In genomic region chr19:58499021-58499927, GRCh38 we compare ENCODE assay signal across 8 cellular contexts. TPM values are rescaled to one million over a fixed set of nuclear protein-coding genes. Genes with fewer than 3 reads are reported as not detected.
DNase-seq lines count a peak whose midpoint lies in the region; ATAC-seq, FAIRE-seq and TF ChIP-seq lines count a peak whose summit lies in the region.

No MANE protein-coding gene starts in this region.

- no peaks in the 10 kb centered on the region for H3K27me3 ChIP-seq in astrocyte (ENCODE audit: insufficient read depth, low read length)
- H3K27me3 ChIP-seq in rectal smooth muscle tissue (ENCODE audit: control insufficient read depth, insufficient read depth, low read length) = no peaks in the 10 kb centered on the region
- no peaks in the 10 kb centered on the region for H3K27me3 ChIP-seq in aorta (ENCODE audit: control insufficient read depth in 1 of 2, insufficient read depth in 2 of 2, low read length in 1 of 2)

- peak overlapping the region; percentile 66 for H3K4me3 ChIP-seq in astrocyte (ENCODE audit: insufficient read depth, low read depth, low read length)
- peak overlapping the region; percentile 75 for H3K4me3 ChIP-seq in rectal smooth muscle tissue (ENCODE audit: low read length)
- H3K4me3 ChIP-seq in aorta (ENCODE audit: low read length in 2 of 2) = peak overlapping the region in 1 of 2 donors; percentile 40

- H3K27ac ChIP-seq in astrocyte (ENCODE audit: low read depth, low read length) = peak overlapping the region; percentile 38
- peak overlapping the region; percentile 67 for H3K27ac ChIP-seq in rectal smooth muscle tissue (ENCODE audit: low read depth, low read length)
- H3K27ac ChIP-seq in aorta (ENCODE audit: low read depth in 1 of 2, low read length in 2 of 2) = no peak overlapping the region

- H3K27ac Mint-ChIP-seq in astrocyte (ENCODE audit: unreplicated experiment) = peak overlapping the region; percentile 79

- H3K9me3 Mint-ChIP-seq in astrocyte (ENCODE audit: unreplicated experiment) = no peaks in the 10 kb centered on the region

- H3K4me3 Mint-ChIP-seq in astrocyte (ENCODE audit: unreplicated experiment) = peak overlapping the region; percentile 91

- no peaks in the 10 kb centered on the region for H4K20me1 ChIP-seq in astrocyte (ENCODE audit: insufficient read depth, low read length)

- H3K9ac ChIP-seq in astrocyte (ENCODE audit: low read length) (peak overlapping the region; percentile 71), rectal smooth muscle tissue (ENCODE audit: low read length) (no peak overlapping the region)

- H3K9me3 ChIP-seq in astrocyte (ENCODE audit: insufficient read depth, low read depth, low read length) (peaks cover 4% of the 10 kb centered on the region), aorta (ENCODE audit: control insufficient read depth, low read length) (no peaks in the 10 kb centered on the region)

- H3K79me2 ChIP-seq in astrocyte (ENCODE audit: insufficient read depth, low read length) = no peaks in the 10 kb centered on the region

- intact Hi-C loops in aorta (cut with DNase I) = loop anchor here in 1 of 2 donors (1.0 kb wide), 1 partner anchor 20 kb away; the partner anchor contains the start of gene ZBTB45

- no peak for FAIRE-seq in astrocyte (lab: Jason Lieb, UNC)

- DNase-seq in NCI-H187 (lab: John Stamatoyannopoulos, UW) = peak; percentile 98 to 99
- DNase-seq in T-helper 2 cell = peak; percentile 86 to 98 (median 91)
- peak; percentile 92 for DNase-seq in astrocyte (ENCODE audit: low read depth)
- DNase-seq in hepatic stellate cell (ENCODE audit: low spot score) = peak; percentile 98
- peak; percentile 100 for DNase-seq in aorta

- peaks cover 8% of the 10 kb centered on the region for H3K4me1 Mint-ChIP-seq in astrocyte (ENCODE audit: low read depth, unreplicated experiment)

- 1 to 2% methylated on average over 60 of the region's 60 CpGs for WGBS in aorta, 2 donors

- no peaks in the 10 kb centered on the region for H3K27me3 Mint-ChIP-seq in astrocyte (ENCODE audit: low read depth, unreplicated experiment)

- H3K4me2 ChIP-seq in astrocyte (ENCODE audit: low read length) = peak overlapping the region; percentile 93

- H3K36me3 ChIP-seq in astrocyte (ENCODE audit: insufficient read depth, low read length) = no peaks in the 10 kb centered on the region
- H3K36me3 ChIP-seq in rectal smooth muscle tissue (ENCODE audit: control insufficient read depth, insufficient read depth, low read length) = no peaks in the 10 kb centered on the region
- no peaks in the 10 kb centered on the region for H3K36me3 ChIP-seq in aorta (ENCODE audit: control insufficient read depth in 1 of 2, insufficient read depth in 2 of 2, low read length in 1 of 2)

- H3K36me3 Mint-ChIP-seq in astrocyte (ENCODE audit: low read depth, unreplicated experiment) = peaks cover 8% of the 10 kb centered on the region

- peak; percentile 23 for TF ChIP-seq CTCF in astrocyte (IDR thresholded peaks at IDR 0.05; ENCODE audit: insufficient read depth, low read depth, low read length)

- H2AFZ ChIP-seq in astrocyte (ENCODE audit: low read depth, low read length) = peak overlapping the region; percentile 87

- H3K4me1 ChIP-seq in astrocyte (ENCODE audit: insufficient read depth, low read length) = peaks cover 4% of the 10 kb centered on the region
- H3K4me1 ChIP-seq in rectal smooth muscle tissue (ENCODE audit: control insufficient read depth, insufficient read depth, low read length) = peaks cover 6% of the 10 kb centered on the region
- no peaks in the 10 kb centered on the region for H3K4me1 ChIP-seq in aorta (ENCODE audit: control insufficient read depth in 1 of 2, insufficient read depth in 2 of 2, low read length in 2 of 2)

- peak; percentile 66 for ATAC-seq in GM18499 (IDR thresholded peaks at IDR 0.05; ENCODE audit: insufficient read depth, unreplicated experiment)
- peak; percentile 88 for ATAC-seq in HG02938 (IDR thresholded peaks at IDR 0.05; ENCODE audit: unreplicated experiment)
- peak; percentile 97 for ATAC-seq in aorta (ENCODE audit: low FRiP score)

RNA-seq across cellular contexts. Expression of gene SLC27A5, which starts 12.5 kb away (rescaled TPM):
- 6.8 TPM in 2 replicates for total RNA-seq in astrocyte
- 1 to 10 TPM; 8.1 to 9.8 TPM for total RNA-seq in aorta
- polyA plus RNA-seq in aorta = 10 to 100 TPM; 12.5 to 24.6 TPM

RNA-seq across cellular contexts. Expression of gene ZBTB45, which starts 20.3 kb away (rescaled TPM):
- total RNA-seq in astrocyte (16.2 and 16.3 TPM in 2 replicates), aorta (10 to 100 TPM; 12.2 to 15.6 TPM)
- 1 to 10 TPM; 3.0 to 8.1 TPM for polyA plus RNA-seq in aorta

RNA-seq across cellular contexts. Expression of gene ZNF446, which starts 23.1 kb away (rescaled TPM):
- total RNA-seq in astrocyte (6.0 and 6.2 TPM in 2 replicates), aorta (1 to 10 TPM; 6.4 to 9.9 TPM)
- polyA plus RNA-seq in aorta = 10 to 100 TPM; 10.4 to 26.1 TPM

RNA-seq across cellular contexts. Expression of gene ZNF324, which starts 32.4 kb away (rescaled TPM):
- total RNA-seq in astrocyte (9.3 and 9.6 TPM in 2 replicates), aorta (10 to 100 TPM; 10.8 to 14.1 TPM)
- polyA plus RNA-seq in aorta = 1 to 10 TPM; 2.3 to 4.6 TPM

RNA-seq across cellular contexts. Expression of gene TRIM28, which starts 44.6 kb away (rescaled TPM):
- total RNA-seq in astrocyte (339 and 351 TPM in 2 replicates), aorta (100 to 1,000 TPM; 167 to 179 TPM)
- 100 to 1,000 TPM in 1 of 2 donors, 10 to 100 TPM in 1; 76.5 to 210 TPM for polyA plus RNA-seq in aorta

Comparison
In these comparisons a context has a peak if more than half of its experiments do, and no peak if none do; other contexts are left out.
1. H3K27ac ChIP-seq: peak in astrocyte (single experiment) and rectal smooth muscle tissue (single experiment); none in aorta (0 of 2).
2. Peak in every context shown above with its lines, with median percentiles within 50 percentile points of each other: ATAC-seq and DNase-seq.